In genomic region chr17:40477796-40478195, GRCh38 we compare ENCODE assay signal across 23 cellular contexts. TPM values are rescaled to one million over a fixed set of nuclear protein-coding genes. Genes with fewer than 3 reads are reported as not detected.
"Had no signal": no experiment of that assay in that cellular context is flagged by ENCODE, and none has a peak within 500 bp of the region (broad histone marks: within the 10 kb centered on the region; RNA-seq: fewer than 3 reads in every experiment).

No MANE protein-coding gene starts in this region.

- ATAC-seq: activated T-cell treated with anti-CD3 and anti-CD28 coated beads, Interleukin-2, amount 50 U/mL, for 72 hours; mucosa of descending colon; natural killer cell; stimulated activated naive B cell treated with anti-CD40 and anti-IgM and Interleukin-4, amounts not matched to agents 10 μg/mL and 1 μg/mL and 100 μg/mL, for 72 hours; T-cell had no signal

- H3K9ac ChIP-seq: SK-N-SH had no signal

- FAIRE-seq: astrocyte, kidney, TTC549 had no signal

- H3K27ac ChIP-seq: cardiac muscle cell, esophagus muscularis mucosa, left ventricle myocardium inferior, thyroid gland had no signal

- H3K9me3 Mint-ChIP-seq: activated T-cell treated with anti-CD3 and anti-CD28 coated beads, Interleukin-2, amount 50 U/mL, for 72 hours; memory B cell; natural killer cell; stimulated activated naive B cell treated with anti-CD40 and anti-IgM and Interleukin-4, amounts not matched to agents 10 μg/mL and 1 μg/mL and 100 μg/mL, for 72 hours; T-cell had no signal

- H3K27me3 Mint-ChIP-seq: stimulated activated naive B cell treated with anti-CD40 and anti-IgM and Interleukin-4, amounts not matched to agents 10 μg/mL and 1 μg/mL and 100 μg/mL, for 72 hours; T-cell had no signal

- H3K27ac Mint-ChIP-seq: activated T-cell treated with anti-CD3 and anti-CD28 coated beads, Interleukin-2, amount 50 U/mL, for 72 hours; endodermal cell; memory B cell; natural killer cell; stimulated activated naive B cell treated with anti-CD40 and anti-IgM and Interleukin-4, amounts not matched to agents 10 μg/mL and 1 μg/mL and 100 μg/mL, for 72 hours had no signal

- H3K4me3 ChIP-seq: cardiac muscle cell, esophagus muscularis mucosa, left ventricle myocardium inferior, mucosa of descending colon, thyroid gland had no signal

- H3K9me3 ChIP-seq: esophagus muscularis mucosa, left ventricle myocardium inferior, mucosa of descending colon, SK-N-SH, thyroid gland had no signal

- H3K4me3 Mint-ChIP-seq: activated T-cell treated with anti-CD3 and anti-CD28 coated beads, Interleukin-2, amount 50 U/mL, for 72 hours; endodermal cell; memory B cell; natural killer cell; stimulated activated naive B cell treated with anti-CD40 and anti-IgM and Interleukin-4, amounts not matched to agents 10 μg/mL and 1 μg/mL and 100 μg/mL, for 72 hours; T-cell had no signal

- DNase-seq: activated CD4-positive, alpha-beta T cell treated with anti-CD3 and anti-CD28 coated beads, Interleukin-2, amount 50 U/mL, for 4 hours; activated CD4-positive, CD25-positive, alpha-beta regulatory T cell; activated CD8-positive, alpha-beta memory T cell treated with anti-CD3 and anti-CD28 coated beads, Interleukin-2, amount 50 U/mL, for 4 hours; activated naive CD4-positive, alpha-beta T cell; activated T-cell treated with anti-CD3 and anti-CD28 coated beads, Interleukin-2, amount 50 U/mL, for 72 hours; endodermal cell; hippocampal formation; kidney; left ventricle myocardium inferior; mucosa of descending colon; natural killer cell; SK-N-SH; stimulated activated CD4-positive, alpha-beta T cell treated with anti-CD3 and anti-CD28 coated beads, Interleukin-2, amount 100 ng/mL, for 48 hours; stimulated activated naive B cell treated with anti-CD40 and anti-IgM and Interleukin-4, amounts not matched to agents 10 μg/mL and 1 μg/mL and 100 μg/mL, for 72 hours; T-cell; thyroid gland had no signal

- H3K4me2 ChIP-seq: SK-N-SH had no signal

- H3K36me3 ChIP-seq: cardiac muscle cell, esophagus muscularis mucosa, left ventricle myocardium inferior, thyroid gland had no signal

- H3K36me3 Mint-ChIP-seq: memory B cell; natural killer cell; stimulated activated naive B cell treated with anti-CD40 and anti-IgM and Interleukin-4, amounts not matched to agents 10 μg/mL and 1 μg/mL and 100 μg/mL, for 72 hours; T-cell had no signal

- H3K27me3 ChIP-seq: cardiac muscle cell, esophagus muscularis mucosa, thyroid gland had no signal

RNA-seq across cellular contexts. Expression of gene TNS4, which starts 23.6 kb away (rescaled TPM):
- total RNA-seq: astrocyte, cardiac muscle cell, dermis microvascular lymphatic vessel endothelial cell, esophagus muscularis mucosa, left ventricle myocardium inferior, skeletal muscle tissue had no signal
- polyA plus RNA-seq: cardiac muscle cell, SK-N-SH had no signal
